In the genomic region with DNA sequence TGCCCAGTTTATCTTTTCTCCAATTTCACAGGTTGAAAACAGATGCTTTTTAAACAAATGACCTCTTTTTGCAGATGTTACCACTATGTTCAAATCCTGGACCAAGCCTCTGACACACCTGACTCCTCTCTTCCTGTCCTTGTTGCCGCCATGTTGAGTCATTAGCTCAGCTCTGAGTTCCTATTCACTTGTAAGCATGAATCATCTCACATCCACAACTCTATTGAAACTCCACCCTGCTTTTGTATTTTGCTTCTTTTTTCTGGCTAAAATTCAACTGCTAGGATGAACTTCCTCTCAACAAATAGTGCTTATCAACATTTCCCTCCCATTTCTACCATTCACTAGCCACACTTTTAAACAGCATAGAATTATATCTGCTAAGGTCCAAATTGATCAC, we compare ENCODE assay signal across 8 cellular contexts. TPM values are rescaled to one million over a fixed set of nuclear protein-coding genes. Genes with fewer than 3 reads are reported as not detected.
DNase-seq lines count a peak whose midpoint lies in the region; ATAC-seq and TF ChIP-seq lines count a peak whose summit lies in the region.

No MANE protein-coding gene starts in this region.

- TF ChIP-seq CTCF in Calu3 (IDR thresholded peaks at IDR 0.05; ENCODE audit: unreplicated experiment) (no peak), Peyer's patch (IDR thresholded peaks at IDR 0.05) (no peak), brain (conservative IDR thresholded peaks at IDR 0.05) (no peak), thoracic aorta (IDR thresholded peaks at IDR 0.05) (no peak)

- H3K36me3 ChIP-seq in Peyer's patch = peaks cover 0 to 9% (median 0%) of the 10 kb centered on the region in 3 donors
- no peaks in the 10 kb centered on the region for H3K36me3 ChIP-seq in mesendoderm (ENCODE audit: control insufficient read depth, insufficient read depth, low read length)
- peaks cover 4% of the 10 kb centered on the region for H3K36me3 ChIP-seq in thoracic aorta

- no peak overlapping the region for H3K9ac ChIP-seq in mesendoderm (ENCODE audit: low read length)

- H3K27me3 ChIP-seq in Peyer's patch = no peaks in the 10 kb centered on the region
- H3K27me3 ChIP-seq in mesendoderm (ENCODE audit: insufficient read depth, low read length, poor library complexity) = no peaks in the 10 kb centered on the region
- no peaks in the 10 kb centered on the region for H3K27me3 ChIP-seq in thoracic aorta (replicated peaks; ENCODE audit: insufficient read depth)

- H3K56ac ChIP-seq in mesendoderm (ENCODE audit: low read length) = no peak overlapping the region

- H3K23ac ChIP-seq in mesendoderm (ENCODE audit: low read length) = no peak overlapping the region

- H3K79me2 ChIP-seq in mesendoderm (ENCODE audit: control insufficient read depth, insufficient read depth, low read length) = peaks cover 18% of the 10 kb centered on the region

- DNase-seq in Calu3 (peak; percentile 41), Peyer's patch (peak in 1 of 3 donors; percentile 62), mesendoderm (peak; percentile 41), thoracic aorta (ENCODE audit: low spot score) (no peak), NCI-H1417 treated with DMSO at 0.1 percent for 48 hours (lab: John Stamatoyannopoulos, UW) (no peak), ecto neural progenitor cell (ENCODE audit: low spot score) (no peak)

- peak overlapping the region; percentile 98 for H3K27ac Mint-ChIP-seq in Calu3 (ENCODE audit: unreplicated experiment)
- peak overlapping the region; percentile 36 to 96 (median 70) for H3K27ac Mint-ChIP-seq in brain

- no peak overlapping the region for H4K8ac ChIP-seq in mesendoderm (ENCODE audit: low read depth, low read length)

- WGBS in mesendoderm (ENCODE audit: extremely low coverage, insufficient coverage, low lambda C conversion rate) = no CpG with 5 or more reads among the region's 1 CpG

- no peak overlapping the region for H2BK5ac ChIP-seq in mesendoderm (ENCODE audit: low read length)

- H3K79me1 ChIP-seq in mesendoderm (ENCODE audit: low read length) = peaks cover 18% of the 10 kb centered on the region

- H3K4me3 Mint-ChIP-seq in Calu3 (ENCODE audit: low read depth, unreplicated experiment) (peak overlapping the region; percentile 76), brain (peak overlapping the region; percentile 94 to 100 (median 96))

- peaks cover 81% of the 10 kb centered on the region for H3K36me3 Mint-ChIP-seq in Calu3 (ENCODE audit: insufficient read depth, unreplicated experiment)
- H3K36me3 Mint-ChIP-seq in brain = peaks cover 54% of the 10 kb centered on the region

- H3K4me1 ChIP-seq in Peyer's patch = peaks cover 0 to 65% (median 6%) of the 10 kb centered on the region in 4 donors
- H3K4me1 ChIP-seq in mesendoderm (ENCODE audit: control insufficient read depth, low read depth, low read length) = peaks cover 3% of the 10 kb centered on the region
- H3K4me1 ChIP-seq in thoracic aorta (ENCODE audit: control insufficient read depth in 1 of 2, low read depth in 2 of 2) = peaks cover 33 to 60% of the 10 kb centered on the region in 2 donors

- ATAC-seq in thoracic aorta (ENCODE audit: insufficient number of reproducible peaks, low FRiP score, low read depth) = no peak
- ATAC-seq in HG03571 (IDR thresholded peaks at IDR 0.05; ENCODE audit: unreplicated experiment) = no peak

- H3K27ac ChIP-seq in Peyer's patch = peak overlapping the region in 3 of 4 donors; percentile 75 to 100 (median 93)
- no peak overlapping the region for H3K27ac ChIP-seq in mesendoderm (ENCODE audit: low read depth, low read length)
- H3K27ac ChIP-seq in thoracic aorta = peak overlapping the region; percentile 53 to 96

- no peak overlapping the region for H2BK15ac ChIP-seq in mesendoderm (replicated peaks; ENCODE audit: low read depth)

- intact Hi-C loops in Calu3 (cut with micrococcal nuclease; ENCODE audit: unreplicated experiment) = no loop called here

- H3K27me3 Mint-ChIP-seq in Calu3 (ENCODE audit: unreplicated experiment) = no peaks in the 10 kb centered on the region
- peaks cover 10% of the 10 kb centered on the region for H3K27me3 Mint-ChIP-seq in brain

- H3K4me3 ChIP-seq in Peyer's patch (peak overlapping the region in 2 of 4 donors; percentile 68 to 90), mesendoderm (ENCODE audit: low read length) (no peak overlapping the region), thoracic aorta (peak overlapping the region; percentile 91)

- H4K5ac ChIP-seq in mesendoderm (ENCODE audit: low read length) = no peak overlapping the region

- no peaks in the 10 kb centered on the region for H3K9me3 Mint-ChIP-seq in Calu3 (ENCODE audit: low read depth, unreplicated experiment)
- H3K9me3 Mint-ChIP-seq in brain = peaks cover 0 to 4% (median 0%) of the 10 kb centered on the region in 5 experiments

- H3K4me2 ChIP-seq in mesendoderm (ENCODE audit: low read length) = no peak overlapping the region

- H3K4ac ChIP-seq in mesendoderm (ENCODE audit: low read depth, low read length) = no peak overlapping the region

- H3K9me3 ChIP-seq in Peyer's patch = no peaks in the 10 kb centered on the region
- H3K9me3 ChIP-seq in thoracic aorta = no peaks in the 10 kb centered on the region

- no peak overlapping the region for H2AK5ac ChIP-seq in mesendoderm (ENCODE audit: low read length)

- no peak overlapping the region for H2BK120ac ChIP-seq in mesendoderm (ENCODE audit: low read depth, low read length)

- BruUV-seq in Calu3 (replicated peaks; lab: Mats Ljungman, UMichigan) = no TSS peak

- peaks cover 49% of the 10 kb centered on the region for H3K4me1 Mint-ChIP-seq in Calu3 (ENCODE audit: low read depth, unreplicated experiment)
- peaks cover 86% of the 10 kb centered on the region for H3K4me1 Mint-ChIP-seq in brain

- no peak overlapping the region for H3K18ac ChIP-seq in mesendoderm (ENCODE audit: low read length)

- CTCF ChIA-PET in Calu3 (lab: Charles Lee) = interaction anchor here (0.7 to 1.4 kb wide), 4 partner anchors 9 to 545 kb away, joined by 3 to 7 read pairs (median 4); a partner anchor contains a TSS

- TF ChIP-seq POLR2A in Peyer's patch (IDR thresholded peaks at IDR 0.05) = peak in 1 of 2 donors; percentile 49

RNA-seq across cellular contexts. Expression of a gene that starts 4.1 kb away (rescaled TPM):
- total RNA-seq in Calu3 (2022) = 58.5 and 70.0 TPM in 2 replicates
- 100 to 1,000 TPM in 3 of 4 donors, 10 to 100 TPM in 1; 77.6 to 156 (median 121) TPM for total RNA-seq in Peyer's patch
- polyA plus RNA-seq in brain (ENCODE audit: insufficient read depth, low read depth, low replicate concordance) = 45.7 TPM
- polyA plus RNA-seq in mesendoderm (2013, experiment 1 of 2) = 17.5 TPM
- polyA plus RNA-seq in mesendoderm (2013, experiment 2 of 2) = 16.2 TPM
- 10 to 100 TPM; 45.6 to 83.9 TPM for total RNA-seq in thoracic aorta

RNA-seq across cellular contexts. Expression of a gene that starts 9.1 kb away (rescaled TPM):
- total RNA-seq in Calu3 (2022) (79.1 and 91.4 TPM in 2 replicates), Peyer's patch (100 to 1,000 TPM in 3 of 4 donors, 10 to 100 TPM in 1; 72.5 to 182 (median 131) TPM), thoracic aorta (10 to 100 TPM; 42.9 to 73.5 TPM)
- 80.4 TPM for polyA plus RNA-seq in brain (ENCODE audit: insufficient read depth, low read depth, low replicate concordance)
- 34.9 TPM for polyA plus RNA-seq in mesendoderm (2013, experiment 1 of 2)
- polyA plus RNA-seq in mesendoderm (2013, experiment 2 of 2) = 34.2 TPM

RNA-seq across cellular contexts. Expression of a gene that starts 14.8 kb away (rescaled TPM):
- total RNA-seq in Calu3 (2022) (94.6 and 105 TPM in 2 replicates), Peyer's patch (10 to 100 TPM; 19.6 to 35.5 (median 28.9) TPM), thoracic aorta (10 to 100 TPM; 16.1 to 35.8 TPM)
- polyA plus RNA-seq in brain (ENCODE audit: insufficient read depth, low read depth, low replicate concordance) = 72.7 TPM
- polyA plus RNA-seq in mesendoderm (2013, experiment 1 of 2) = 90.1 TPM
- 87.9 TPM for polyA plus RNA-seq in mesendoderm (2013, experiment 2 of 2)

RNA-seq across cellular contexts. Expression of a gene that starts 40.2 kb away (rescaled TPM):
- total RNA-seq in Calu3 (2022) (40.9 and 42.7 TPM in 2 replicates), Peyer's patch (10 to 100 TPM in 2 of 4 donors, 1 to 10 TPM in 2; 6.6 to 19.5 (median 12.3) TPM), thoracic aorta (10 to 100 TPM; 13.8 TPM)
- 57.4 TPM for polyA plus RNA-seq in brain (ENCODE audit: insufficient read depth, low read depth, low replicate concordance)
- polyA plus RNA-seq in mesendoderm (2013, experiment 1 of 2) = 20.7 TPM
- polyA plus RNA-seq in mesendoderm (2013, experiment 2 of 2) = 21.2 TPM

RNA-seq across cellular contexts. Expression of a gene that starts 40.4 kb away (rescaled TPM):
- total RNA-seq in Calu3 (2022) = 9.6 and 10.8 TPM in 2 replicates
- total RNA-seq in Peyer's patch = 10 to 100 TPM in 1 of 4 donors, 1 to 10 TPM in 1, not detected in 2; 2.6 to 18.2 TPM
- polyA plus RNA-seq in brain (ENCODE audit: insufficient read depth, low read depth, low replicate concordance) = 2.1 TPM
- 0.37 TPM for polyA plus RNA-seq in mesendoderm (2013, experiment 1 of 2)
- 0.39 TPM for polyA plus RNA-seq in mesendoderm (2013, experiment 2 of 2)
- 1 to 10 TPM in 1 of 2 donors, under 1 TPM in 1; 0.71 to 1.9 TPM for total RNA-seq in thoracic aorta

Comparison
In these comparisons a context has a peak if more than half of its experiments do, and no peak if none do; other contexts are left out.
1. DNase-seq: peak in Calu3 (single experiment) and mesendoderm (single experiment); none in thoracic aorta (single experiment), NCI-H1417 treated with DMSO at 0.1 percent for 48 hours (single experiment) and ecto neural progenitor cell (single experiment).